In the genomic region with DNA sequence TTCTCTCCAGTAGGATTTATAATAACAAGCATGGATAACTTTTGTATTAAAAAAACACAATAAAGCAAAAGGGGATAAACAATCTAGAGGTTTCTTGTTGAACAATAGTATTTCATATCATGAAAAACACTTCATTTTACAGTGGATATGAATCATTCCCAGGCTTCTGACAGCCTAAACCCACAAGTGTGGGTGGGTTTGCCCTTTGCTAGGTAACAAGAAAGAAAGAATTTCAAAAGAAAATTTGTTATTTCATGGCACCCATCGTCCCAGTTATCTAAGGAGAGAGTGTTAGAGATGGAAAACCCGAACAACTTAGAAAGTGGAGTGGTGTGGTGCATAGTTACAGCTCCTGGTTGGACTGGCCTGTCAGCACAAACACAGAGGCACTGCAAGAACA, we compare ENCODE assay signal across 24 cellular contexts.
"Had no signal": no experiment of that assay in that cellular context is flagged by ENCODE, and none has a peak within 500 bp of the region (broad histone marks: within the 10 kb centered on the region; RNA-seq: fewer than 3 reads in every experiment).

No MANE protein-coding gene starts in this region.

- H3K9me3 Mint-ChIP-seq: dendritic cell treated with granulocyte-macrophage colony-stimulating factor and Interleukin-4, amounts not matched to agents 40 ng/mL and 50 ng/mL, for 4 days; memory B cell had no signal

- H3K4me3 ChIP-seq: colonic mucosa, esophagus squamous epithelium, gastrocnemius medialis, heart right ventricle, left lung, lung had no signal

- DNase-seq: colonic mucosa; cortex of kidney; effector CD8-positive, alpha-beta T cell; erythroblast; esophagus squamous epithelium; foreskin fibroblast; foreskin melanocyte; gastrocnemius medialis; glutamatergic neuron; heart right ventricle; hippocampal formation; left cardiac atrium; left lung; left ventricle myocardium superior; mammary epithelial cell; midbrain had no signal

- H3K27me3 ChIP-seq: colonic mucosa, gastrocnemius medialis, left lung had no signal

- ATAC-seq: esophagus mucosa, gastrocnemius medialis, heart right ventricle, left cardiac atrium, left lung, left ventricle myocardium superior had no signal

- H3K9me3 ChIP-seq: colonic mucosa, esophagus squamous epithelium, gastrocnemius medialis, left lung had no signal

- H3K27ac Mint-ChIP-seq: dendritic cell treated with granulocyte-macrophage colony-stimulating factor and Interleukin-4, amounts not matched to agents 40 ng/mL and 50 ng/mL, for 4 days; memory B cell had no signal

- H3K27ac ChIP-seq: colonic mucosa, epithelial cell of prostate, esophagus squamous epithelium, gastrocnemius medialis, heart right ventricle, left lung had no signal

- H3K4me1 ChIP-seq: colonic mucosa, gastrocnemius medialis, heart right ventricle, left lung had no signal

- H3K36me3 ChIP-seq: colonic mucosa, esophagus squamous epithelium, gastrocnemius medialis, heart right ventricle, left lung had no signal

- H3K4me3 Mint-ChIP-seq: dendritic cell treated with granulocyte-macrophage colony-stimulating factor and Interleukin-4, amounts not matched to agents 40 ng/mL and 50 ng/mL, for 4 days; memory B cell had no signal

- FAIRE-seq: endometrium, islet of Langerhans, keratinocyte had no signal
